ENCODE assay signal across 8 cellular contexts in genomic region chr6:16238658-16239089, GRCh38. TPM values are rescaled to one million over a fixed set of nuclear protein-coding genes. Genes with fewer than 3 reads are reported as not detected.
DNase-seq lines count a peak whose midpoint lies in the region; ATAC-seq and TF ChIP-seq lines count a peak whose summit lies in the region.

No MANE protein-coding gene starts in this region.

- peaks cover 23% of the 10 kb centered on the region for H3K4me1 ChIP-seq in KMS-11 (ENCODE audit: low read depth, poor library complexity, severe bottlenecking)
- peaks cover 16 to 24% of the 10 kb centered on the region in 2 donors for H3K4me1 ChIP-seq in duodenal mucosa (ENCODE audit: control insufficient read depth in 1 of 2, insufficient read depth in 2 of 2, low read length in 2 of 2)

- no peaks in the 10 kb centered on the region for H3K9me3 Mint-ChIP-seq in naive B cell

- H2AFZ ChIP-seq in KMS-11 (ENCODE audit: low read depth) = peak overlapping the region; percentile 59; the same call in 1 of the 2 replicates

- H3K27ac ChIP-seq in KMS-11 (no peak overlapping the region), duodenal mucosa (ENCODE audit: low read depth, low read length) (no peak overlapping the region)

- peak; percentile 42 to 49 for ATAC-seq in naive B cell (ENCODE audit: low read depth in 2 of 2)

- DNase-seq in activated naive CD4-positive, alpha-beta T cell treated with Interleukin-2 at 50 U/mL for 16 hours = peak; percentile 8
- no peak for DNase-seq in activated naive CD4-positive, alpha-beta T cell treated with anti-CD3 and anti-CD28 coated beads, Interleukin-2, amount 50 U/mL, for 16 hours
- DNase-seq in naive B cell (peak; percentile 33), cerebellar cortex (ENCODE audit: low spot score) (no peak), mesenteric fat pad (ENCODE audit: low spot score) (no peak), NCI-H82 (lab: John Stamatoyannopoulos, UW) (no peak)

- H3K4me3 Mint-ChIP-seq in naive B cell = peak overlapping the region; percentile 87 to 98 (median 90)

- H3K79me2 ChIP-seq in KMS-11 (ENCODE audit: insufficient read depth, low read depth) = no peaks in the 10 kb centered on the region

- H3K9ac ChIP-seq in KMS-11 (no peak overlapping the region; the same call in 1 of the 2 replicates), duodenal mucosa (ENCODE audit: low read depth in 1 of 2, low read length in 2 of 2) (peak overlapping the region; percentile 48 to 67)

- H3K27ac Mint-ChIP-seq in naive B cell = peak overlapping the region in 5 of 6 donors; percentile 24 to 94 (median 83)

- no peaks in the 10 kb centered on the region for H3K36me3 Mint-ChIP-seq in naive B cell

- no peaks in the 10 kb centered on the region for H4K20me1 ChIP-seq in KMS-11 (ENCODE audit: insufficient read depth)

- H3K9me3 ChIP-seq in duodenal mucosa (ENCODE audit: control insufficient read depth in 1 of 2, low read length in 2 of 2) = no peaks in the 10 kb centered on the region

- H3K36me3 ChIP-seq in KMS-11 (ENCODE audit: insufficient read depth) (no peaks in the 10 kb centered on the region), duodenal mucosa (ENCODE audit: control insufficient read depth in 1 of 2, insufficient read depth in 2 of 2, low read length in 2 of 2) (no peaks in the 10 kb centered on the region)

- peaks cover 24 to 43% (median 41%) of the 10 kb centered on the region in 3 donors for H3K4me1 Mint-ChIP-seq in naive B cell

- no peak for TF ChIP-seq CTCF in KMS-11 (conservative IDR thresholded peaks at IDR 0.05; ENCODE audit: low read depth, low read length)

- H3K4me2 ChIP-seq in KMS-11 = peak overlapping the region; percentile 80

- H3K27me3 ChIP-seq in KMS-11 (ENCODE audit: insufficient read depth, low read depth) = no peaks in the 10 kb centered on the region; the same call in 1 of the 2 replicates
- H3K27me3 ChIP-seq in duodenal mucosa (ENCODE audit: control insufficient read depth in 1 of 2, insufficient read depth in 2 of 2, low read length in 2 of 2) = no peaks in the 10 kb centered on the region

- H3K27me3 Mint-ChIP-seq in naive B cell = peaks cover 13 to 21% (median 18%) of the 10 kb centered on the region in 3 donors

- H3K4me3 ChIP-seq in KMS-11 (IDR thresholded peaks at IDR 0.05; ENCODE audit: insufficient read depth, low read depth, low read length) = no peak overlapping the region
- H3K4me3 ChIP-seq in duodenal mucosa (ENCODE audit: low read depth in 1 of 2, low read length in 2 of 2) = peak overlapping the region; percentile 74 to 76

RNA-seq across cellular contexts. Expression of gene GMPR, which starts 0.3 kb away (rescaled TPM):
- 1 to 10 TPM in 3 of 6 donors, under 1 TPM in 2, not detected in 1; 0.88 to 5.2 (median 1.1) TPM for polyA plus RNA-seq in naive B cell (ENCODE audit: low read depth in 6 of 6)
- total RNA-seq in mesenteric fat pad = 5.9 TPM

Comparison
In these comparisons a context has a peak if more than half of its experiments do, and no peak if none do; other contexts are left out.
1. DNase-seq: peak in activated naive CD4-positive, alpha-beta T cell treated with Interleukin-2 at 50 U/mL for 16 hours (single experiment) and naive B cell (single experiment); none in activated naive CD4-positive, alpha-beta T cell treated with anti-CD3 and anti-CD28 coated beads, Interleukin-2, amount 50 U/mL, for 16 hours (single experiment), cerebellar cortex (single experiment), mesenteric fat pad (single experiment) and NCI-H82 (single experiment).